ENCODE assay signal across 8 cellular contexts in the genomic region with DNA sequence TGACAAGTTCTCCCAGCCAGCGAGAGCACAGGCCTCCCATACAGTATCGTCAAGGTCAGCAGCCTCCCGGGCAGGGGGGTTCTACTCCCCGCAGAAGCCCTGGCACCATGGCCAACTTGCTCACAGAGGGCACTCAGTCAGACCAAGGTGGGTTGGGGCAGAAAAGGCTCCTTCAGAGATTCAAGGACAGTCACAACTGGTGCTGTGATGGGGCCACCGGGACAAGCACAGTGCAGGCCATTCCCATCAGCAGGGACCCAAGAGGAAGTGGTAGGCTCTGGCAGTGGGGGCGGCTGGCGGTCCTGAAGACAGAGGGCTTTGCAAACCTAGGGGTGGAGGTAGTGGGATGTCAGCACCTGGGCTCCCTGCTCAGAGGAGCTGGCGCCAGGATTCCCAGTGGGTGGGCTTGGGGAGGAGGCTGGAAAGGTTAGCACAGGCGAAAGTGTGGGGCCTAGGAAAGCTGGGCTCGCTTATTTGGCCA. TPM values are rescaled to one million over a fixed set of nuclear protein-coding genes. Genes with fewer than 3 reads are reported as not detected.
DNase-seq lines count a peak whose midpoint lies in the region; ATAC-seq and TF ChIP-seq lines count a peak whose summit lies in the region.

No MANE protein-coding gene starts in this region.

- H3K4me1 ChIP-seq in DND-41 (ENCODE audit: insufficient read depth, low read length), result peaks cover 62% of the 10 kb centered on the region
- peaks cover 39% of the 10 kb centered on the region for H3K4me1 ChIP-seq in NT2/D1 (ENCODE audit: insufficient read depth, insufficient read length)
- peaks cover 26 to 30% of the 10 kb centered on the region in 2 donors for H3K4me1 ChIP-seq in breast epithelium
- H3K4me1 ChIP-seq in lower lobe of right lung, result peaks cover 58% of the 10 kb centered on the region
- peaks cover 40% of the 10 kb centered on the region for H3K4me1 ChIP-seq in thymus (ENCODE audit: control insufficient read depth, insufficient read depth, low read length)

- DNase-seq in DND-41, result peak; percentile 64
- DNase-seq in NT2/D1 (ENCODE audit: low read depth, low spot score), result no peak
- DNase-seq in breast epithelium (ENCODE audit: low spot score in 2 of 2), result peak in 1 of 2 donors; percentile 50
- peak; percentile 66 for DNase-seq in lower lobe of right lung
- no peak for DNase-seq in ureter (ENCODE audit: low spot score)
- DNase-seq in germinal center (ENCODE audit: low spot score), result no peak

- no peak for TF ChIP-seq POLR2A in breast epithelium (IDR thresholded peaks at IDR 0.05)

- H3K27ac ChIP-seq in DND-41 (ENCODE audit: low read length), result peak overlapping the region; percentile 99
- H3K27ac ChIP-seq in breast epithelium, result peak overlapping the region; percentile 100
- peak overlapping the region; percentile 100 for H3K27ac ChIP-seq in lower lobe of right lung
- peak overlapping the region; percentile 98 for H3K27ac ChIP-seq in thymus (ENCODE audit: low read depth)

- H3K79me2 ChIP-seq in DND-41 (ENCODE audit: insufficient read depth, low read length), result peaks cover 57% of the 10 kb centered on the region

- no peak for TF ChIP-seq CTCF in DND-41 (IDR thresholded peaks at IDR 0.05; ENCODE audit: borderline replicate concordance, extremely low read depth, low read length, poor library complexity, severe bottlenecking)
- TF ChIP-seq CTCF in breast epithelium (IDR thresholded peaks at IDR 0.05), result no peak
- no peak for TF ChIP-seq CTCF in lower lobe of right lung (IDR thresholded peaks at IDR 0.05)

- 26% methylated on average over 10 of the region's 10 CpGs for WGBS in thymus

- no peaks in the 10 kb centered on the region for H4K20me1 ChIP-seq in DND-41 (ENCODE audit: insufficient read depth, low read length)

- no peak overlapping the region for H2AFZ ChIP-seq in DND-41 (ENCODE audit: low read depth, low read length)

- H3K4me3 ChIP-seq in DND-41 (ENCODE audit: low read depth in 1 of 2, low read length in 2 of 2) (peak overlapping the region in 1 of 2 experiments; percentile 50; a peak in 2 of 4 replicates), NT2/D1 (ENCODE audit: insufficient read length, low read depth) (no peak overlapping the region), breast epithelium (peak overlapping the region; percentile 93 to 96 (median 95)), lower lobe of right lung (peak overlapping the region; percentile 91), thymus (ENCODE audit: low read length) (peak overlapping the region; percentile 49)

- intact Hi-C loops in breast epithelium (cut with DNase I; ENCODE audit: low total_unique reads) (loop anchor here (1.0 to 5.0 kb wide), 2 partner anchors 35 to 94 kb away; a partner anchor contains a TSS), lower lobe of right lung (cut with DNase I) (no loop called here)

- ATAC-seq in DND-41 (ENCODE audit: insufficient read depth, low read depth) (no peak), lower lobe of right lung (no peak), HG03159 (IDR thresholded peaks at IDR 0.05; ENCODE audit: unreplicated experiment) (no peak)

- H3K36me3 ChIP-seq in DND-41 (ENCODE audit: insufficient read depth, low read length) (peaks cover 10% of the 10 kb centered on the region), NT2/D1 (ENCODE audit: insufficient read depth, insufficient read length, low read length) (peaks cover 14% of the 10 kb centered on the region), breast epithelium (no peaks in the 10 kb centered on the region), lower lobe of right lung (peaks cover 13% of the 10 kb centered on the region), thymus (ENCODE audit: control insufficient read depth, insufficient read depth) (peaks cover 13% of the 10 kb centered on the region)

- peak overlapping the region; percentile 86 for H3K4me2 ChIP-seq in DND-41 (ENCODE audit: insufficient read depth, low read length)

- peak overlapping the region; percentile 98 for H3K9ac ChIP-seq in DND-41 (ENCODE audit: low read depth, low read length)
- peak overlapping the region; percentile 65 for H3K9ac ChIP-seq in NT2/D1 (ENCODE audit: insufficient read length, low read depth)

- H3K27me3 ChIP-seq in DND-41 (ENCODE audit: insufficient read depth, low read length, poor library complexity), result no peaks in the 10 kb centered on the region
- H3K27me3 ChIP-seq in NT2/D1 (ENCODE audit: insufficient read depth, insufficient read length), result no peaks in the 10 kb centered on the region
- no peaks in the 10 kb centered on the region for H3K27me3 ChIP-seq in breast epithelium
- H3K27me3 ChIP-seq in lower lobe of right lung (ENCODE audit: low read depth), result no peaks in the 10 kb centered on the region
- H3K27me3 ChIP-seq in thymus (ENCODE audit: control insufficient read depth, insufficient read depth), result no peaks in the 10 kb centered on the region

- no peaks in the 10 kb centered on the region for H3K9me3 ChIP-seq in DND-41 (ENCODE audit: insufficient read depth, low read length, severe bottlenecking)
- H3K9me3 ChIP-seq in NT2/D1 (ENCODE audit: insufficient read depth, low read length), result no peaks in the 10 kb centered on the region
- H3K9me3 ChIP-seq in breast epithelium, result no peaks in the 10 kb centered on the region
- no peaks in the 10 kb centered on the region for H3K9me3 ChIP-seq in lower lobe of right lung
- H3K9me3 ChIP-seq in thymus (ENCODE audit: control insufficient read depth), result peaks cover 2% of the 10 kb centered on the region

RNA-seq across cellular contexts. Expression of a gene that starts 5.3 kb away (rescaled TPM):
- total RNA-seq in breast epithelium (100 to 1,000 TPM; 323 to 391 (median 351) TPM), lower lobe of right lung (980 TPM), ureter (1,155 TPM)
- polyA plus RNA-seq in thymus, result 3,325 TPM

RNA-seq across cellular contexts. Expression of a gene that starts 30.8 kb away (rescaled TPM):
- total RNA-seq in breast epithelium (10 to 100 TPM; 22.9 to 57.0 (median 49.0) TPM), lower lobe of right lung (22.6 TPM), ureter (31.2 TPM)
- polyA plus RNA-seq in thymus, result 21.4 TPM

RNA-seq across cellular contexts. Expression of a gene that starts 34.8 kb away (rescaled TPM):
- total RNA-seq in breast epithelium, result 1 to 10 TPM; 5.4 to 9.1 (median 6.6) TPM
- total RNA-seq in lower lobe of right lung, result 13.0 TPM
- 35.3 TPM for polyA plus RNA-seq in thymus
- 9.4 TPM for total RNA-seq in ureter

Comparison
In these comparisons a context has a peak if more than half of its experiments do, and no peak if none do; other contexts are left out.
1. DNase-seq: peak in DND-41 (single experiment) and lower lobe of right lung (single experiment); none in NT2/D1 (single experiment), ureter (single experiment) and germinal center (single experiment).
2. Peak in every context shown above with its lines, with median percentiles within 50 percentile points of each other: H3K27ac ChIP-seq.